ENCODE assay signal across 2 cellular contexts in the genomic region with DNA sequence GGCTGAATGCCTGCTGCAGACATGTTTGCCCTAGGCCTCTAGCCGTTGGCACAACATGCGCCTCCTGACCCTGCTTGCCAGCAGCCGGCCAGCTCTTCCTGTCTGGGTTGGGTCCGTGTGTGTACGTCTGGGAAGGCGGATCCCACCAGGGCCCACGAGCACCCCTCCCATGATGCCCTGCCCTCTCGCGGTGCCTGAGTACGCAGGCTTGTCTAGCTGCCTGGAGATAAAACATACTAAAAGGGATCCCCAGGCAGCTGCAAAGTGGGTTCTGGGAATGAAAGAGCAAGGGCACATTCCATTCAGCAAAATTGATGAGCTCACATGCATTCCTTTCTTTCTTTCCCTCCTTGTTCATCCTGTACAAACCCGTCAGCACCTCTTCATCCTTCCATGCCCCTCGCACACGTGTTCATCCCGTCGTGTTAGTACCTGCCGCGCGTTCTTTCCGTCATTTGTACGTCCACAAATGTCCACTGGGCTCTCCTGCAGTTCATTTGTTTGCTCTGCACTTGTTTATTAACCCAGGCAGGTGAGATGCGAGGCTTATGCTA.
TF ChIP-seq lines count a peak whose summit lies in the region.

No MANE protein-coding gene starts in this region.

TF ChIP-seq in K562, 482 proteins besides CTCF, POLR2A, EP300 and RAD21 (continued from another document):
- TF ChIP-seq, protein P1, sequence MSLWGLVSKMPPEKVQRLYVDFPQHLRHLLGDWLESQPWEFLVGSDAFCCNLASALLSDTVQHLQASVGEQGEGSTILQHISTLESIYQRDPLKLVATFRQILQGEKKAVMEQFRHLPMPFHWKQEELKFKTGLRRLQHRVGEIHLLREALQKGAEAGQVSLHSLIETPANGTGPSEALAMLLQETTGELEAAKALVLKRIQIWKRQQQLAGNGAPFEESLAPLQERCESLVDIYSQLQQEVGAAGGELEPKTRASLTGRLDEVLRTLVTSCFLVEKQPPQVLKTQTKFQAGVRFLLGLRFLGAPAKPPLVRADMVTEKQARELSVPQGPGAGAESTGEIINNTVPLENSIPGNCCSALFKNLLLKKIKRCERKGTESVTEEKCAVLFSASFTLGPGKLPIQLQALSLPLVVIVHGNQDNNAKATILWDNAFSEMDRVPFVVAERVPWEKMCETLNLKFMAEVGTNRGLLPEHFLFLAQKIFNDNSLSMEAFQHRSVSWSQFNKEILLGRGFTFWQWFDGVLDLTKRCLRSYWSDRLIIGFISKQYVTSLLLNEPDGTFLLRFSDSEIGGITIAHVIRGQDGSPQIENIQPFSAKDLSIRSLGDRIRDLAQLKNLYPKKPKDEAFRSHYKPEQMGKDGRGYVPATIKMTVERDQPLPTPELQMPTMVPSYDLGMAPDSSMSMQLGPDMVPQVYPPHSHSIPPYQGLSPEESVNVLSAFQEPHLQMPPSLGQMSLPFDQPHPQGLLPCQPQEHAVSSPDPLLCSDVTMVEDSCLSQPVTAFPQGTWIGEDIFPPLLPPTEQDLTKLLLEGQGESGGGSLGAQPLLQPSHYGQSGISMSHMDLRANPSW (CRISPR knock-in tag; IDR thresholded peaks at IDR 0.05), result no peak
- no peak for TF ChIP-seq ZNF347 (CRISPR knock-in tag; IDR thresholded peaks at IDR 0.05; ENCODE audit: low read depth)
- TF ChIP-seq IFI16 (CRISPR knock-in tag; IDR thresholded peaks at IDR 0.05), result no peak
- TF ChIP-seq FOXO4 (CRISPR knock-in tag; IDR thresholded peaks at IDR 0.05), result no peak
- TF ChIP-seq PTRF (tag; IDR thresholded peaks at IDR 0.05), result no peak
- TF ChIP-seq ZNF507 (tag; conservative IDR thresholded peaks at IDR 0.05), result no peak
- no peak for TF ChIP-seq PTTG1 (tag; IDR thresholded peaks at IDR 0.05; ENCODE audit: low read depth)
- TF ChIP-seq DPF2 (IDR thresholded peaks at IDR 0.05), result no peak
- no peak for TF ChIP-seq FOSL1 (tag; conservative IDR thresholded peaks at IDR 0.05)
- no peak for TF ChIP-seq ZNF699 (CRISPR knock-in tag; IDR thresholded peaks at IDR 0.05; ENCODE audit: insufficient replicate concordance)
- TF ChIP-seq ZNF778 (CRISPR knock-in tag; IDR thresholded peaks at IDR 0.05), result no peak
- no peak for TF ChIP-seq MYNN (IDR thresholded peaks at IDR 0.05)
- no peak for TF ChIP-seq MYNN (CRISPR knock-in tag; IDR thresholded peaks at IDR 0.05)
- no peak for TF ChIP-seq EZH2 (IDR thresholded peaks at IDR 0.05; ENCODE audit: borderline replicate concordance, low read depth, low read length)
- no peak for TF ChIP-seq UBTF (IDR thresholded peaks at IDR 0.05; ENCODE audit: borderline replicate concordance in 1 of 2, low read depth in 2 of 2, low read length in 2 of 2)
- TF ChIP-seq DEAF1 (CRISPR knock-in tag; IDR thresholded peaks at IDR 0.05), result no peak
- TF ChIP-seq CEBPG (CRISPR knock-in tag; IDR thresholded peaks at IDR 0.05), result no peak
- TF ChIP-seq CEBPG (tag; conservative IDR thresholded peaks at IDR 0.05 in 1 of 2, IDR thresholded peaks at IDR 0.05 in 1 of 2), result no peak

TF ChIP-seq in HEK293T, 16 proteins besides CTCF, POLR2A, EP300 and RAD21:
- TF ChIP-seq, protein P2, sequence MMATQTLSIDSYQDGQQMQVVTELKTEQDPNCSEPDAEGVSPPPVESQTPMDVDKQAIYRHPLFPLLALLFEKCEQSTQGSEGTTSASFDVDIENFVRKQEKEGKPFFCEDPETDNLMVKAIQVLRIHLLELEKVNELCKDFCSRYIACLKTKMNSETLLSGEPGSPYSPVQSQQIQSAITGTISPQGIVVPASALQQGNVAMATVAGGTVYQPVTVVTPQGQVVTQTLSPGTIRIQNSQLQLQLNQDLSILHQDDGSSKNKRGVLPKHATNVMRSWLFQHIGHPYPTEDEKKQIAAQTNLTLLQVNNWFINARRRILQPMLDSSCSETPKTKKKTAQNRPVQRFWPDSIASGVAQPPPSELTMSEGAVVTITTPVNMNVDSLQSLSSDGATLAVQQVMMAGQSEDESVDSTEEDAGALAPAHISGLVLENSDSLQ (IDR thresholded peaks at IDR 0.05), result no peak
- no peak for TF ChIP-seq LEF1 (IDR thresholded peaks at IDR 0.05; ENCODE audit: borderline replicate concordance)
- TF ChIP-seq NFRKB (IDR thresholded peaks at IDR 0.05), result no peak
- TF ChIP-seq ELF4 (IDR thresholded peaks at IDR 0.05), result no peak
- TF ChIP-seq HDGF (IDR thresholded peaks at IDR 0.05; ENCODE audit: borderline replicate concordance), result no peak
- TF ChIP-seq ZNF384 (IDR thresholded peaks at IDR 0.05), result no peak
- no peak for TF ChIP-seq L3MBTL2 (conservative IDR thresholded peaks at IDR 0.05)
- no peak for TF ChIP-seq SUZ12 (IDR thresholded peaks at IDR 0.05)
- no peak for TF ChIP-seq ARNT (IDR thresholded peaks at IDR 0.05)
- no peak for TF ChIP-seq TARDBP (IDR thresholded peaks at IDR 0.05)
TF ChIP-seq in HEK293T: peak in this region for 0.
